19 cellular contexts compared by ENCODE assay signal in genomic region chr7:90957883-90958282, GRCh38.
DNase-seq lines count a peak whose midpoint lies in the region; ATAC-seq and TF ChIP-seq lines count a peak whose summit lies in the region.
"Had no signal": no experiment of that assay in that cellular context is flagged by ENCODE, and none has a peak within 500 bp of the region (broad histone marks: within the 10 kb centered on the region; RNA-seq: fewer than 3 reads in every experiment).

No MANE protein-coding gene starts in this region.

- no peaks in the 10 kb centered on the region for H3K36me3 ChIP-seq in body of pancreas (replicated peaks in 1 of 2; ENCODE audit: insufficient read depth in 1 of 2, low read depth in 2 of 2)

- no peak for TF ChIP-seq POLR2A in body of pancreas (IDR thresholded peaks at IDR 0.05)

- H3K9me3 ChIP-seq in body of pancreas, result no peaks in the 10 kb centered on the region
- H3K9me3 ChIP-seq: BLaER1 treated with 17β-estradiol and CSF1 and Interleukin-3, amounts not matched to agents 10 nM and 100 nM; SJSA1 had no signal

- H3K4me3 ChIP-seq in skeletal muscle cell (ENCODE audit: low read depth, low read length) (no peak overlapping the region), body of pancreas (no peak overlapping the region)
- H3K4me3 ChIP-seq: BLaER1 treated with 17β-estradiol and CSF1 and Interleukin-3, amounts not matched to agents 10 nM and 100 nM; SJSA1 had no signal

- H3K27me3 ChIP-seq in body of pancreas, result no peaks in the 10 kb centered on the region
- H3K27me3 ChIP-seq: BLaER1 treated with 17β-estradiol and CSF1 and Interleukin-3, amounts not matched to agents 10 nM and 100 nM; SJSA1 had no signal

- WGBS in body of pancreas, 2 donors, result 81 to 82% methylated on average over 5 of the region's 5 CpGs

- ATAC-seq in body of pancreas (no peak), HG03159 (IDR thresholded peaks at IDR 0.05; ENCODE audit: unreplicated experiment) (no peak)
- ATAC-seq: PC-3 had no signal

- DNase-seq in NCI-H748 (lab: John Stamatoyannopoulos, UW; ENCODE audit: unreplicated experiment) (peak; percentile 16), NCI-H748 treated with DMSO at 0.1 percent for 48 hours (lab: John Stamatoyannopoulos, UW) (no peak), NCI-H69 (lab: John Stamatoyannopoulos, UW) (peak; percentile 69), fibroblast of gingiva (ENCODE audit: low read depth) (peak; percentile 32), skeletal muscle cell (ENCODE audit: low read depth) (peak; percentile 20), body of pancreas (no peak), substantia nigra (lab: John Stamatoyannopoulos, UW) (no peak)
- DNase-seq: 8988T; CD8-positive, alpha-beta memory T cell; GOT3; KG1; MV-4-11; NCI-H1417 treated with DMSO at 0.1 percent for 48 hours; NCI-H2171 treated with DMSO at 0.1 percent for 48 hours; NCI-H82; PC-3 had no signal

- intact Hi-C loops in body of pancreas (cut with DNase I), result no loop called here

- peaks cover 19% of the 10 kb centered on the region for H3K4me1 ChIP-seq in body of pancreas
- H3K4me1 ChIP-seq: BLaER1 treated with 17β-estradiol and CSF1 and Interleukin-3, amounts not matched to agents 10 nM and 100 nM; SJSA1 had no signal

- H3K27ac ChIP-seq in body of pancreas (no peak overlapping the region), substantia nigra (ENCODE audit: low read depth, low read length, poor library complexity, severe bottlenecking) (no peak overlapping the region)
- H3K27ac ChIP-seq: BLaER1 treated with 17β-estradiol and CSF1 and Interleukin-3, amounts not matched to agents 10 nM and 100 nM; SJSA1 had no signal

- TF ChIP-seq CTCF in body of pancreas (IDR thresholded peaks at IDR 0.05), result no peak

Comparison
In these comparisons a context has a peak if more than half of its experiments do, and no peak if none do; other contexts are left out.
1. DNase-seq: peak in NCI-H748 (single experiment), NCI-H69 (single experiment), fibroblast of gingiva (single experiment) and skeletal muscle cell (single experiment); none in NCI-H748 treated with DMSO at 0.1 percent for 48 hours (single experiment), body of pancreas (0 of 4) and substantia nigra (0 of 49).